ENCODE assay signal across 8 cellular contexts in genomic region chr2:38376346-38376682, GRCh38. TPM values are rescaled to one million over a fixed set of nuclear protein-coding genes. Genes with fewer than 3 reads are reported as not detected.
DNase-seq lines count a peak whose midpoint lies in the region; ATAC-seq, FAIRE-seq and TF ChIP-seq lines count a peak whose summit lies in the region.

No MANE protein-coding gene starts in this region.

- no peak for TF ChIP-seq CTCF in HL-60 (IDR thresholded peaks at IDR 0.05; ENCODE audit: insufficient read depth, low read length)
- TF ChIP-seq CTCF in PC-9 (conservative IDR thresholded peaks at IDR 0.05) = no peak
- TF ChIP-seq CTCF in pancreas (IDR thresholded peaks at IDR 0.05) = no peak

- H3K4me3 Mint-ChIP-seq in activated naive CD8-positive, alpha-beta T cell = peak overlapping the region; percentile 96

- H4K20me1 ChIP-seq in PC-9 (ENCODE audit: insufficient read depth) = peaks cover 46% of the 10 kb centered on the region

- peaks cover 53% of the 10 kb centered on the region for H3K79me2 ChIP-seq in PC-9 (ENCODE audit: low read depth)

- POLR2A ChIA-PET in PC-9 (lab: Charles Lee; ENCODE audit: unreplicated experiment) = interaction anchor here (0.5 to 0.7 kb wide), 2 partner anchors 308 to 608 kb away, joined by 3 read pairs; no protein-coding TSS in a partner anchor

- no peaks in the 10 kb centered on the region for H3K36me3 Mint-ChIP-seq in activated naive CD8-positive, alpha-beta T cell

- CTCF ChIA-PET in PC-9 (lab: Charles Lee) = interaction anchor here (0.6 to 2.1 kb wide), 4 partner anchors 19 to 89 kb away, joined by 5 to 11 read pairs (median 8); no protein-coding TSS in a partner anchor

- no peak for FAIRE-seq in pancreas (lab: Jason Lieb, UNC)

- intact Hi-C loops in PC-9 (cut with micrococcal nuclease; ENCODE audit: unreplicated experiment) = loop anchor here (2.0 to 10.0 kb wide), 4 partner anchors 59 to 282 kb away; no protein-coding TSS in a partner anchor
- intact Hi-C loops in pancreas (cut with DNase I) = no loop called here
- intact Hi-C loops in aorta (cut with DNase I) = loop anchor here (5.0 to 10.0 kb wide), 3 partner anchors 51 to 148 kb away; no protein-coding TSS in a partner anchor

- 0% methylated on average over 20 to 23 of the region's 23 CpGs for WGBS in pancreas, 2 donors
- WGBS in aorta, 2 donors = 0% methylated on average over 23 of the region's 23 CpGs

- no peaks in the 10 kb centered on the region for H3K9me3 ChIP-seq in PC-9 (ENCODE audit: insufficient read depth, low read depth)
- no peaks in the 10 kb centered on the region for H3K9me3 ChIP-seq in pancreas
- no peaks in the 10 kb centered on the region for H3K9me3 ChIP-seq in aorta (ENCODE audit: control insufficient read depth, low read length)

- H3K4me1 ChIP-seq in PC-9 (replicated peaks; ENCODE audit: insufficient read depth) = peaks cover 28% of the 10 kb centered on the region
- peaks cover 7 to 30% (median 21%) of the 10 kb centered on the region in 3 donors for H3K4me1 ChIP-seq in pancreas
- no peaks in the 10 kb centered on the region for H3K4me1 ChIP-seq in aorta (ENCODE audit: control insufficient read depth in 1 of 2, insufficient read depth in 2 of 2, low read length in 2 of 2)

- peak; percentile 20 for ATAC-seq in GM19468 (IDR thresholded peaks at IDR 0.05; ENCODE audit: extremely low read depth, unreplicated experiment)
- ATAC-seq in pancreas = peak; percentile 19 to 63 (median 38)
- peak; percentile 40 for ATAC-seq in aorta (ENCODE audit: low FRiP score)

- peaks cover 67% of the 10 kb centered on the region for H3K4me1 Mint-ChIP-seq in activated naive CD8-positive, alpha-beta T cell (ENCODE audit: low read depth)

- H3K4me2 ChIP-seq in PC-9 = peak overlapping the region; percentile 91

- H3K27ac Mint-ChIP-seq in activated naive CD8-positive, alpha-beta T cell = peak overlapping the region; percentile 94

- H3K9me3 Mint-ChIP-seq in activated naive CD8-positive, alpha-beta T cell (ENCODE audit: low read depth) = no peaks in the 10 kb centered on the region

- DNase-seq in DMS153 (lab: John Stamatoyannopoulos, UW) (peak; percentile 25), HL-60 (ENCODE audit: low read depth in 1 of 2, low spot score in 1 of 2) (peak; percentile 30 to 72), PC-9 (peak; percentile 57 to 67), glomerular visceral epithelial cell (ENCODE audit: extremely low spot score) (peak; percentile 63), pancreas (peak in 3 of 6 donors; percentile 47 to 81 (median 58)), aorta (no peak)

- BruUV-seq in PC-9 (replicated peaks; lab: Mats Ljungman, UMichigan) = no TSS peak

- H3K36me3 ChIP-seq in PC-9 (ENCODE audit: low read depth) (0 out of 2 replicates have a peak, but pooled peaks cover 7% of the 10 kb centered on the region), pancreas (no peaks in the 10 kb centered on the region), aorta (ENCODE audit: control insufficient read depth in 1 of 2, insufficient read depth in 2 of 2, low read length in 1 of 2) (no peaks in the 10 kb centered on the region)

- peak overlapping the region; percentile 72; the same call in 1 of the 2 replicates for H2AFZ ChIP-seq in PC-9

- H3F3A ChIP-seq in PC-9 (ENCODE audit: insufficient read depth, low read depth) = peaks cover 18% of the 10 kb centered on the region; the same call in 1 of the 2 replicates

- H3K27me3 ChIP-seq in HL-60 (ENCODE audit: insufficient read depth, poor library complexity, severe bottlenecking) (no peaks in the 10 kb centered on the region), PC-9 (ENCODE audit: insufficient read depth, low read depth) (no peaks in the 10 kb centered on the region), pancreas (no peaks in the 10 kb centered on the region), aorta (ENCODE audit: control insufficient read depth in 1 of 2, insufficient read depth in 2 of 2, low read length in 1 of 2) (no peaks in the 10 kb centered on the region)

- peak overlapping the region; percentile 83 for H3K4me3 ChIP-seq in HL-60 (replicated peaks; ENCODE audit: insufficient read depth, low read length)
- H3K4me3 ChIP-seq in PC-9 = peak overlapping the region; percentile 69
- peak overlapping the region; percentile 78 to 96 (median 90) for H3K4me3 ChIP-seq in pancreas
- peak overlapping the region; percentile 74 to 85 for H3K4me3 ChIP-seq in aorta (ENCODE audit: low read length in 2 of 2)

- H3K27ac ChIP-seq in HL-60 (replicated peaks) = peak overlapping the region; percentile 90
- H3K27ac ChIP-seq in PC-9 = peak overlapping the region; percentile 78
- H3K27ac ChIP-seq in pancreas = peak overlapping the region; percentile 94 to 99 (median 98)
- H3K27ac ChIP-seq in aorta (ENCODE audit: low read depth in 1 of 2, low read length in 2 of 2) = peak overlapping the region; percentile 88 to 89

- H3K9me2 ChIP-seq in PC-9 (ENCODE audit: insufficient read depth) = no peaks in the 10 kb centered on the region

- H3K27me3 Mint-ChIP-seq in activated naive CD8-positive, alpha-beta T cell = no peaks in the 10 kb centered on the region

RNA-seq across cellular contexts. Expression of gene ATL2, which starts 0.8 kb away (rescaled TPM):
- 66.4 and 75.3 TPM in 2 replicates for total RNA-seq in PC-9 (2021)
- total RNA-seq in pancreas = 10 to 100 TPM; 15.5 to 30.1 (median 19.7) TPM
- polyA plus RNA-seq in pancreas = 10 to 100 TPM in 1 of 2 donors, 1 to 10 TPM in 1; 8.4 to 20.5 TPM
- total RNA-seq in aorta = 10 to 100 TPM; 50.0 to 52.8 TPM
- 10 to 100 TPM in 1 of 2 donors, 1 to 10 TPM in 1; 7.5 to 14.8 TPM for polyA plus RNA-seq in aorta

Comparison
In these comparisons a context has a peak if more than half of its experiments do, and no peak if none do; other contexts are left out.
1. DNase-seq: peak in DMS153 (single experiment), HL-60 (2 of 2), PC-9 (2 of 2) and glomerular visceral epithelial cell (single experiment); none in aorta (0 of 2).
2. intact Hi-C loops: an anchor here in PC-9 (2.0 to 10.0 kb wide) and aorta (5.0 to 10.0 kb wide); none called in pancreas.
3. Peak in every context shown above with its lines, with median percentiles within 50 percentile points of each other: ATAC-seq, H3K27ac ChIP-seq and H3K4me3 ChIP-seq.